8 cellular contexts compared by ENCODE assay signal in the genomic region with DNA sequence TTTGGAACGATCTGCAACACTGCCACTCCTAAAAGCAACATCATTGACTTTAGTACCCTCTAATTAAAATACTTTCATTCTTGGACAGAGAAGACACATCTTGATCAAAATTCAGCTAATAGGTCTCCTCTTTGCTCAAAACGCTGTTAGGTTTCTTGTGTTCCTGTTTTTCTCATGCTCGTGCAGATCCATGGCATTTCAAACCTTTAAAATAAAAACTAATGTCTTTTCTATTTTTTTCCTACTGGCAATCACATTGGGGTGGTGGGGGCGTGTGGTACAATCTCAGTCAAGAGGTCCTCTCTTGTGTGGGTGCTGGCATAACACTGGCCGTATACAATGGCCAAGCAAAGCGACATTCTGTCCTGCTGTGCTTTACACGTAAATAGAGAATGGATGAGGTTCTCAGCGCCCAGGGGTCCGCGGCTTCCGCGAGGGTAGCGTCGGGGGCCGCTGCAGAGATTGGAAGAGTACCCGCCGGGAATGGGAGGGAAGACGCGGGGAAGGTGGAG. TPM values are rescaled to one million over a fixed set of nuclear protein-coding genes. Genes with fewer than 3 reads are reported as not detected.
A peak's percentile ranks its signal among the peaks of the same experiment; 100 is the strongest.
DNase-seq lines count a peak whose midpoint lies in the region; ATAC-seq and TF ChIP-seq lines count a peak whose summit lies in the region.

No MANE protein-coding gene starts in this region.

- TF ChIP-seq CTCF in cardiac muscle cell (IDR thresholded peaks at IDR 0.05; ENCODE audit: low read depth, low read length) (no peak), colonic mucosa (IDR thresholded peaks at IDR 0.05) (no peak)

- peak overlapping the region; percentile 53 for H3K4me3 ChIP-seq in cardiac muscle cell
- peak overlapping the region; percentile 66 for H3K4me3 ChIP-seq in colonic mucosa
- peak overlapping the region; percentile 22 for H3K4me3 ChIP-seq in mucosa of stomach (ENCODE audit: low read length)
- peak overlapping the region in 1 of 2 donors; percentile 50 for H3K4me3 ChIP-seq in aorta (ENCODE audit: low read length in 2 of 2)

- H3K36me3 ChIP-seq in cardiac muscle cell (no peaks in the 10 kb centered on the region), colonic mucosa (no peaks in the 10 kb centered on the region), mucosa of stomach (ENCODE audit: control insufficient read depth, insufficient read depth, low read length) (no peaks in the 10 kb centered on the region), aorta (ENCODE audit: control insufficient read depth in 1 of 2, insufficient read depth in 2 of 2, low read length in 1 of 2) (no peaks in the 10 kb centered on the region)

- H3K27me3 ChIP-seq in cardiac muscle cell (peaks cover 66% of the 10 kb centered on the region), colonic mucosa (no peaks in the 10 kb centered on the region), mucosa of stomach (ENCODE audit: control insufficient read depth, insufficient read depth, low read length) (peaks cover 23% of the 10 kb centered on the region), aorta (ENCODE audit: control insufficient read depth in 1 of 2, insufficient read depth in 2 of 2, low read length in 1 of 2) (no peaks in the 10 kb centered on the region)

- H3K4me1 ChIP-seq in cardiac muscle cell (ENCODE audit: low read depth), result no peaks in the 10 kb centered on the region
- peaks cover 4% of the 10 kb centered on the region for H3K4me1 ChIP-seq in colonic mucosa
- peaks cover 18% of the 10 kb centered on the region for H3K4me1 ChIP-seq in mucosa of stomach (ENCODE audit: control insufficient read depth, insufficient read depth, low read length)
- H3K4me1 ChIP-seq in aorta (ENCODE audit: control insufficient read depth in 1 of 2, insufficient read depth in 2 of 2, low read length in 2 of 2), result no peaks in the 10 kb centered on the region

- WGBS in aorta, 2 donors, result 14% methylated on average over 19 of the region's 19 CpGs

- no peak overlapping the region for H3K27ac ChIP-seq in cardiac muscle cell
- H3K27ac ChIP-seq in colonic mucosa, result no peak overlapping the region
- H3K27ac ChIP-seq in aorta (ENCODE audit: low read depth in 1 of 2, low read length in 2 of 2), result no peak overlapping the region

- H3K9ac ChIP-seq in colonic mucosa (ENCODE audit: low read depth in 2 of 2, low read length in 2 of 2), result peak overlapping the region; percentile 57 to 72
- H3K9ac ChIP-seq in mucosa of stomach (ENCODE audit: low read length), result peak overlapping the region; percentile 52

- H3K9me3 ChIP-seq in cardiac muscle cell (ENCODE audit: low read depth) (no peaks in the 10 kb centered on the region), colonic mucosa (no peaks in the 10 kb centered on the region), mucosa of stomach (ENCODE audit: control insufficient read depth, low read length) (no peaks in the 10 kb centered on the region), aorta (ENCODE audit: control insufficient read depth, low read length) (no peaks in the 10 kb centered on the region)

- intact Hi-C loops in Right ventricle myocardium inferior (cut with DNase I), result no loop called here
- intact Hi-C loops in colonic mucosa (cut with DNase I), result no loop called here
- intact Hi-C loops in aorta (cut with DNase I), result no loop called here

- ATAC-seq in Right ventricle myocardium inferior (no peak), aorta (ENCODE audit: low FRiP score) (peak; percentile 37), GM18502 (IDR thresholded peaks at IDR 0.05; ENCODE audit: poor library complexity, unreplicated experiment) (no peak)

- DNase-seq in cardiac muscle cell (ENCODE audit: low read depth in 1 of 2, low spot score in 1 of 2), result no peak
- no peak for DNase-seq in Right ventricle myocardium inferior (ENCODE audit: missing footprints)
- no peak for DNase-seq in colonic mucosa
- DNase-seq in aorta, result no peak
- no peak for DNase-seq in mesenteric fat pad (ENCODE audit: low spot score)
- DNase-seq in GM03348 (ENCODE audit: low spot score), result no peak

RNA-seq across cellular contexts. Expression of gene GPR150, which starts 0.3 kb away (rescaled TPM):
- total RNA-seq in cardiac muscle cell (0.07 and 0.57 TPM in 2 replicates), Right ventricle myocardium inferior (not detected), colonic mucosa (under 1 TPM; 0.27 to 0.52 TPM), aorta (under 1 TPM in 1 of 2 donors, not detected in 1; 0.23 TPM), mesenteric fat pad (0.32 TPM)
- polyA plus RNA-seq in cardiac muscle cell (0.35 and 0.39 TPM in 2 replicates), aorta (not detected)

RNA-seq across cellular contexts. Expression of gene RFESD, which starts 27.0 kb away (rescaled TPM):
- total RNA-seq in cardiac muscle cell, result 0.11 and 1.3 TPM in 2 replicates
- polyA plus RNA-seq in cardiac muscle cell, result 3.9 and 5.8 TPM in 2 replicates
- 3.0 TPM for total RNA-seq in Right ventricle myocardium inferior
- 1 to 10 TPM in 1 of 2 donors, under 1 TPM in 1; 0.89 to 2.0 TPM for total RNA-seq in colonic mucosa
- total RNA-seq in aorta, result 1 to 10 TPM in 1 of 2 donors, under 1 TPM in 1; 0.75 to 3.4 TPM
- 1 to 10 TPM in 1 of 2 donors, under 1 TPM in 1; 0.50 to 1.3 TPM for polyA plus RNA-seq in aorta
- total RNA-seq in mesenteric fat pad, result 1.1 TPM
